In the genomic region with DNA sequence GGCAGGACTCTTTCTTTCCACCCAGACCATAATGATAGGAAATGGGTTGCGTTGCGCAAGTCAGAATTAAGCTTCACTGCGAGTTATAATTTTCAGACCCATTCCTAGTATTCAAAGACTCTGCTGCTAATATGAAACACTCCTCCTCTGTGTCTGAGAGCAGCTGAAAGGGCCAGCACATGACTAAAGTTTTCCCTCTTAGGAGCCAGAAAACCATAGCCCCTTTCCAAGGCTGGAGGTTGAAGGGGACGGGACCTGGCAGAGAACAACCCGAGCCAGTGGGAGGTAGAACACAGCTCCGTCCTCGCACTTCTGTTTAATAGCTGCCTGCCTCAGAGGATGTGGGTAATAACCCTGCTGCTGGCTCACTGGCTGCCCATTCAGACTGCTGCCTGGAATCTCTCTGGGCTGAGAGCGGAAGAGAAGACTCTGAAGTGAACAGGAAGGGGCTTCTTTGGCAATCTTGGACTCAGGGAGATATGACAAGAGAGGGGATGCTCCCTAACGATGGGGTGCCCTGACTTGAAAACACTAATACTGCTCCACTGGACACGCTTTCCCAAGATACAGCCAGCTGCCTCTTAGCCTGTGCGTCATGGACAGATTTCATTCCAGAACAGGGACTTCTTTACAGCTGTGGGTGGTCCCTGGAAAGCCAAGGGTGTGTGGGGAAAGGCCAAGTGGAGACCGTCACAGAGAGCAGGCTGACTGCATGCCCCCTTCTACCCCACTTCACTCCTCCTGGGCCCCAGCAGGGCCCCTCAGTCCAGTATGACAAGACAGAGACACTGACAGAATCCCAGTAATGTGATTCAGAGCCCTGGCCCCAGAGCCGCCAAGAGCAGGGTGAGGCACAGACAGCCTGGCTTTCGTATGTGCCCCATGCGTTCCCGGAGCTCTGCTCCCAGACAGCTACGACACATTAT, we compare ENCODE assay signal across 14 cellular contexts.
A peak's percentile ranks its signal among the peaks of the same experiment; 100 is the strongest.
DNase-seq lines count a peak whose midpoint lies in the region; ATAC-seq, FAIRE-seq and TF ChIP-seq lines count a peak whose summit lies in the region.
"Had no signal": no experiment of that assay in that cellular context is flagged by ENCODE, and none has a peak within 500 bp of the region (broad histone marks: within the 10 kb centered on the region; RNA-seq: fewer than 3 reads in every experiment).

No MANE protein-coding gene starts in this region.

- H3K9me3 Mint-ChIP-seq in nephron, result no peaks in the 10 kb centered on the region
- H3K9me3 Mint-ChIP-seq: activated T-cell treated with anti-CD3 and anti-CD28 coated beads, Interleukin-2, amount 50 U/mL, for 24 hours; central memory CD8-positive, alpha-beta T cell; HFFc6; WTC11 had no signal

- WGBS in transverse colon (ENCODE audit: low coverage in 1 of 2), 2 donors, result 64% methylated on average over 17 of the region's 17 CpGs; no CpG with 5 or more reads in 1 of the 2 donors

- TF ChIP-seq POLR2A in transverse colon (IDR thresholded peaks at IDR 0.05) (no peak), GM12891 (IDR thresholded peaks at IDR 0.05; ENCODE audit: low read depth, low read length) (no peak)

- no peak for FAIRE-seq in GM12891 (lab: Jason Lieb, UNC)
- FAIRE-seq: GM12878 had no signal

- in situ Hi-C loops in transverse colon (cut with MboI; ENCODE audit: low pct_ligation_motif_present in 1 of 4, low pct_unique_long_range_greater_than_20kb in 1 of 4, low sequenced_read_pairs in 3 of 4), result loop anchor here in 2 of 4 donors (25.0 kb wide), 1 partner anchor 177 kb away; the partner anchor contains the start of gene PKNOX2 (in 2 of the 2)

- TF ChIP-seq CTCF in fibroblast of the aortic adventitia (IDR thresholded peaks at IDR 0.05; ENCODE audit: insufficient read depth, low read length) (no peak), nephron (IDR thresholded peaks at IDR 0.05; ENCODE audit: unreplicated experiment in 3 of 3) (no peak), transverse colon (IDR thresholded peaks at IDR 0.05) (no peak)

- peaks cover 19% of the 10 kb centered on the region for H3K4me1 ChIP-seq in adipocyte (ENCODE audit: control insufficient read depth, insufficient read depth, low read length)
- H3K4me1 ChIP-seq in transverse colon, result no peaks in the 10 kb centered on the region
- H3K4me1 ChIP-seq: right lobe of liver had no signal

- peaks cover 23% of the 10 kb centered on the region for H3K36me3 Mint-ChIP-seq in nephron (ENCODE audit: low read depth)
- H3K36me3 Mint-ChIP-seq: WTC11 had no signal

- peaks cover 74% of the 10 kb centered on the region for H3K4me1 Mint-ChIP-seq in nephron
- H3K4me1 Mint-ChIP-seq: central memory CD8-positive, alpha-beta T cell had no signal

- peak overlapping the region; percentile 10 to 92 (median 54) for H3K27ac Mint-ChIP-seq in nephron
- H3K27ac Mint-ChIP-seq: activated T-cell treated with anti-CD3 and anti-CD28 coated beads, Interleukin-2, amount 50 U/mL, for 24 hours; HFFc6; WTC11 had no signal

- no peaks in the 10 kb centered on the region for H3K27me3 ChIP-seq in adipocyte (replicated peaks; ENCODE audit: control insufficient read depth, insufficient read depth, low read length)
- H3K27me3 ChIP-seq in transverse colon, result no peaks in the 10 kb centered on the region
- H3K27me3 ChIP-seq: right lobe of liver had no signal

- no peak overlapping the region for H3K9ac ChIP-seq in adipocyte (ENCODE audit: low read length)

- H3K4me3 ChIP-seq in adipocyte (ENCODE audit: low read length) (peak overlapping the region; percentile 17), fibroblast of the aortic adventitia (ENCODE audit: low read depth, low read length) (no peak overlapping the region), transverse colon (no peak overlapping the region)
- H3K4me3 ChIP-seq: GM12878, right lobe of liver had no signal

- no peak for ATAC-seq in esophagus mucosa
- ATAC-seq: GM12878, right lobe of liver, WTC11 had no signal

- H3K9me3 ChIP-seq in adipocyte (ENCODE audit: control insufficient read depth, low read length), result no peaks in the 10 kb centered on the region
- no peaks in the 10 kb centered on the region for H3K9me3 ChIP-seq in transverse colon
- H3K9me3 ChIP-seq: right lobe of liver had no signal

- H3K4me3 Mint-ChIP-seq in nephron, result peak overlapping the region in 1 of 3 experiments; percentile 15
- H3K4me3 Mint-ChIP-seq: activated T-cell treated with anti-CD3 and anti-CD28 coated beads, Interleukin-2, amount 50 U/mL, for 24 hours; central memory CD8-positive, alpha-beta T cell; HFFc6; WTC11 had no signal

- DNase-seq in adipocyte (ENCODE audit: low read depth), result peak; percentile 48
- peak; percentile 77 for DNase-seq in fibroblast of the aortic adventitia (ENCODE audit: low read depth)
- DNase-seq in transverse colon, result no peak
- no peak for DNase-seq in occipital lobe (lab: John Stamatoyannopoulos, UW)
- DNase-seq in NCI-H2029 treated with DMSO at 0.1 percent for 48 hours (lab: John Stamatoyannopoulos, UW), result no peak
- DNase-seq in GM12891 (ENCODE audit: insufficient read length, low spot score), result no peak
- DNase-seq: activated T-cell treated with anti-CD3 and anti-CD28 coated beads, Interleukin-2, amount 50 U/mL, for 24 hours; HFFc6 had no signal

- H3K36me3 ChIP-seq in adipocyte (ENCODE audit: control insufficient read depth, insufficient read depth, low read length, severe bottlenecking) (no peaks in the 10 kb centered on the region), transverse colon (no peaks in the 10 kb centered on the region)
- H3K36me3 ChIP-seq: right lobe of liver had no signal

- no peak for TF ChIP-seq EP300 in transverse colon (IDR thresholded peaks at IDR 0.05; ENCODE audit: low read depth)

- intact Hi-C loops in transverse colon (cut with DNase I; ENCODE audit: low total_unique reads), result no loop called here

- H3K27me3 Mint-ChIP-seq in nephron (ENCODE audit: low read depth), result peaks cover 11% of the 10 kb centered on the region

- peak overlapping the region; percentile 24 to 59 (median 44) for H3K27ac ChIP-seq in transverse colon
- H3K27ac ChIP-seq: right lobe of liver had no signal

TF ChIP-seq in GM12891, 5 proteins besides CTCF, POLR2A, EP300 and RAD21:
- TF ChIP-seq POLR2AphosphoS5 (IDR thresholded peaks at IDR 0.05; ENCODE audit: low read depth, low read length), result no peak
- no peak for TF ChIP-seq PAX5 (IDR thresholded peaks at IDR 0.05; ENCODE audit: insufficient read depth, low read length, severe bottlenecking)
- TF ChIP-seq TAF1 (IDR thresholded peaks at IDR 0.05; ENCODE audit: low read depth, low read length), result no peak
- TF ChIP-seq SPI1 (IDR thresholded peaks at IDR 0.05; ENCODE audit: low read depth, low read length), result no peak
- TF ChIP-seq POU2F2 (IDR thresholded peaks at IDR 0.05; ENCODE audit: low read depth, low read length), result no peak

Comparison
In these comparisons a context has a peak if more than half of its experiments do, and no peak if none do; other contexts are left out.
1. DNase-seq: peak in adipocyte (single experiment) and fibroblast of the aortic adventitia (single experiment); none in transverse colon (single experiment), occipital lobe (single experiment), NCI-H2029 treated with DMSO at 0.1 percent for 48 hours (single experiment) and GM12891 (single experiment).